In genomic region chr20:63340158-63340688, GRCh38 we compare ENCODE assay signal across 8 cellular contexts. TPM values are rescaled to one million over a fixed set of nuclear protein-coding genes. Genes with fewer than 3 reads are reported as not detected.
"Had no signal": no experiment of that assay in that cellular context is flagged by ENCODE, and none has a peak within 500 bp of the region (broad histone marks: within the 10 kb centered on the region; RNA-seq: fewer than 3 reads in every experiment).

No MANE protein-coding gene starts in this region.

RNA-seq across cellular contexts. Expression of gene CHRNA4, which starts 20.9 kb away (rescaled TPM):
- total RNA-seq: activated CD4-positive, alpha-beta T cell treated with anti-CD3 and anti-CD28 coated beads for 36 hours; activated CD4-positive, alpha-beta T cell treated with anti-CD3 and anti-CD28 coated beads, Interleukin-2, amount 10 ng/mL, durations not matched to agents 7 days and 5 days; activated CD8-positive, alpha-beta T cell treated with anti-CD3 and anti-CD28 coated beads, Interleukin-2, amount 10 ng/mL, durations not matched to agents 7 days and 5 days; activated naive CD8-positive, alpha-beta T cell treated with anti-CD3 and anti-CD28 coated beads, Interleukin-2, amount 10 ng/mL, durations not matched to agents 7 days and 5 days; activated T-helper 2 cell treated with anti-CD3 and anti-CD28 coated beads, Interferon-gamma antibody, Interleukin-2, Interleukin-4, amounts not matched to agents 10 μg/mL and 5 μg/mL and 100 μg/mL, durations not matched to agents 14 hours and 24 hours and 36 hours; M059J; SJSA1 had no signal
- polyA plus RNA-seq: SK-N-SH had no signal

RNA-seq across cellular contexts. Expression of gene COL20A1, which starts 47.2 kb away (rescaled TPM):
- total RNA-seq: activated CD4-positive, alpha-beta T cell treated with anti-CD3 and anti-CD28 coated beads, Interleukin-2, amount 10 ng/mL, durations not matched to agents 7 days and 5 days; activated CD8-positive, alpha-beta T cell treated with anti-CD3 and anti-CD28 coated beads, Interleukin-2, amount 10 ng/mL, durations not matched to agents 7 days and 5 days; activated T-helper 2 cell treated with anti-CD3 and anti-CD28 coated beads, Interferon-gamma antibody, Interleukin-2, Interleukin-4, amounts not matched to agents 10 μg/mL and 5 μg/mL and 100 μg/mL, durations not matched to agents 14 hours and 24 hours and 36 hours; M059J; SJSA1 had no signal
- polyA plus RNA-seq: SK-N-SH had no signal
